In genomic region chr18:60684843-60685513, GRCh38 we compare ENCODE assay signal across 8 cellular contexts.
DNase-seq lines count a peak whose midpoint lies in the region; ATAC-seq and TF ChIP-seq lines count a peak whose summit lies in the region.

No MANE protein-coding gene starts in this region.

- H3K4me3 Mint-ChIP-seq in CD8-positive, alpha-beta memory T cell: no peak overlapping the region
- H3K4me3 Mint-ChIP-seq in activated T-helper 1 cell treated with anti-CD3 and anti-CD28 coated beads, Interleukin-12 subunit alpha, Interleukin-12 subunit beta, Interleukin-2, Interleukin-4 antibody, amounts not matched to agents 30 ng/mL and 10 ng/mL and 1 ng/mL, durations not matched to agents 14 hours and 24 hours and 36 hours: no peak overlapping the region

- H3K36me3 Mint-ChIP-seq in CD8-positive, alpha-beta memory T cell: no peaks in the 10 kb centered on the region
- H3K36me3 Mint-ChIP-seq in activated T-helper 1 cell treated with anti-CD3 and anti-CD28 coated beads, Interleukin-12 subunit alpha, Interleukin-12 subunit beta, Interleukin-2, Interleukin-4 antibody, amounts not matched to agents 30 ng/mL and 10 ng/mL and 1 ng/mL, durations not matched to agents 14 hours and 24 hours and 36 hours (ENCODE audit: low read depth): no peaks in the 10 kb centered on the region

- DNase-seq in BJ (ENCODE audit: low read depth) (no peak), HCEC 1CT (peak; percentile 26), NT2/D1 (ENCODE audit: low read depth, low spot score) (peak; percentile 3), fibroblast of lung (ENCODE audit: low read depth in 2 of 2) (peak; percentile 29 to 59), stromal cell of bone marrow (ENCODE audit: low read depth) (peak; percentile 13)
- no peak for DNase-seq in CD8-positive, alpha-beta memory T cell
- no peak for DNase-seq in activated T-helper 1 cell treated with anti-CD3 and anti-CD28 coated beads, Interleukin-12 subunit alpha, Interleukin-12 subunit beta, Interleukin-2, Interleukin-4 antibody, amounts not matched to agents 30 ng/mL and 10 ng/mL and 1 ng/mL, durations not matched to agents 14 hours and 24 hours and 36 hours (ENCODE audit: low spot score)

- H3K27me3 Mint-ChIP-seq in CD8-positive, alpha-beta memory T cell: no peaks in the 10 kb centered on the region
- H3K27me3 Mint-ChIP-seq in activated T-helper 1 cell treated with anti-CD3 and anti-CD28 coated beads, Interleukin-12 subunit alpha, Interleukin-12 subunit beta, Interleukin-2, Interleukin-4 antibody, amounts not matched to agents 30 ng/mL and 10 ng/mL and 1 ng/mL, durations not matched to agents 14 hours and 24 hours and 36 hours (ENCODE audit: insufficient read depth): no peaks in the 10 kb centered on the region

- no peak overlapping the region for H3K4me2 ChIP-seq in fibroblast of lung (ENCODE audit: extremely low read depth, insufficient read depth, low read length)

- no peak overlapping the region for H3K27ac Mint-ChIP-seq in CD8-positive, alpha-beta memory T cell
- H3K27ac Mint-ChIP-seq in activated T-helper 1 cell treated with anti-CD3 and anti-CD28 coated beads, Interleukin-12 subunit alpha, Interleukin-12 subunit beta, Interleukin-2, Interleukin-4 antibody, amounts not matched to agents 30 ng/mL and 10 ng/mL and 1 ng/mL, durations not matched to agents 14 hours and 24 hours and 36 hours: no peak overlapping the region

- no peak overlapping the region for H3K9ac ChIP-seq in NT2/D1 (ENCODE audit: insufficient read length, low read depth)
- no peak overlapping the region for H3K9ac ChIP-seq in fibroblast of lung (ENCODE audit: insufficient read depth, low read length)

- POLR2A ChIA-PET in BJ (lab: Charles Lee): no interaction called here
- POLR2A ChIA-PET in CD8-positive, alpha-beta memory T cell (lab: Charles Lee): no interaction called here

- TF ChIP-seq CTCF in BJ (IDR thresholded peaks at IDR 0.05; ENCODE audit: insufficient read depth, low read depth, low read length): peak; percentile 39
- peak in 1 of 2 donors; percentile 53 for TF ChIP-seq CTCF in fibroblast of lung (conservative IDR thresholded peaks at IDR 0.05 in 1 of 2, IDR thresholded peaks at IDR 0.05 in 1 of 2; ENCODE audit: low read depth in 1 of 2, low read length in 2 of 2)

- H3K4me1 ChIP-seq in NT2/D1 (ENCODE audit: insufficient read depth, insufficient read length) (peaks cover 3% of the 10 kb centered on the region), fibroblast of lung (ENCODE audit: control insufficient read depth, extremely low read depth, insufficient read depth, low read length) (no peaks in the 10 kb centered on the region)
- H3K4me1 ChIP-seq in CD8-positive, alpha-beta memory T cell (ENCODE audit: insufficient read depth, low read length): no peaks in the 10 kb centered on the region

- no peaks in the 10 kb centered on the region for H3K4me1 Mint-ChIP-seq in CD8-positive, alpha-beta memory T cell
- no peaks in the 10 kb centered on the region for H3K4me1 Mint-ChIP-seq in activated T-helper 1 cell treated with anti-CD3 and anti-CD28 coated beads, Interleukin-12 subunit alpha, Interleukin-12 subunit beta, Interleukin-2, Interleukin-4 antibody, amounts not matched to agents 30 ng/mL and 10 ng/mL and 1 ng/mL, durations not matched to agents 14 hours and 24 hours and 36 hours (ENCODE audit: low read depth)

- intact Hi-C loops in activated T-helper 1 cell treated with anti-CD3 and anti-CD28 coated beads, Interleukin-12 subunit alpha, Interleukin-12 subunit beta, Interleukin-2, Interleukin-4 antibody, amounts not matched to agents 30 ng/mL and 10 ng/mL and 1 ng/mL, durations not matched to agents 14 hours and 24 hours and 36 hours (cut with micrococcal nuclease): loop anchor here (10.0 kb wide), 1 partner anchor 820 kb away; no protein-coding TSS in a partner anchor

- no peaks in the 10 kb centered on the region for H3K79me2 ChIP-seq in fibroblast of lung (ENCODE audit: control insufficient read depth, insufficient read depth, low read length)

- no peak overlapping the region for H3K27ac ChIP-seq in fibroblast of lung (ENCODE audit: insufficient read depth, low read length)
- H3K27ac ChIP-seq in CD8-positive, alpha-beta memory T cell (ENCODE audit: low read depth, low read length): no peak overlapping the region

- H3K9me3 ChIP-seq in NT2/D1 (ENCODE audit: insufficient read depth, low read length) (no peaks in the 10 kb centered on the region), fibroblast of lung (ENCODE audit: control insufficient read depth, insufficient read depth, low read depth, low read length) (no peaks in the 10 kb centered on the region)
- H3K9me3 ChIP-seq in CD8-positive, alpha-beta memory T cell (ENCODE audit: low read length): no peaks in the 10 kb centered on the region

- no peak overlapping the region for H2AFZ ChIP-seq in fibroblast of lung (ENCODE audit: low read length)

- H3K27me3 ChIP-seq in BJ (ENCODE audit: control insufficient read depth, insufficient read depth, low read length) (no peaks in the 10 kb centered on the region), NT2/D1 (ENCODE audit: insufficient read depth, insufficient read length) (no peaks in the 10 kb centered on the region), fibroblast of lung (ENCODE audit: control insufficient read depth, insufficient read depth, low read length) (no peaks in the 10 kb centered on the region)
- no peaks in the 10 kb centered on the region for H3K27me3 ChIP-seq in CD8-positive, alpha-beta memory T cell (ENCODE audit: insufficient read depth, low read length, poor library complexity, severe bottlenecking)

- H3K36me3 ChIP-seq in BJ (ENCODE audit: control insufficient read depth, insufficient read depth, low read length) (no peaks in the 10 kb centered on the region), NT2/D1 (ENCODE audit: insufficient read depth, insufficient read length, low read length) (no peaks in the 10 kb centered on the region), fibroblast of lung (ENCODE audit: control insufficient read depth, insufficient read depth, low read length) (no peaks in the 10 kb centered on the region)
- no peaks in the 10 kb centered on the region for H3K36me3 ChIP-seq in CD8-positive, alpha-beta memory T cell (ENCODE audit: insufficient read depth, low read length)

- ATAC-seq in HG02840 (IDR thresholded peaks at IDR 0.05; ENCODE audit: low FRiP score, unreplicated experiment): no peak

- H4K20me1 ChIP-seq in fibroblast of lung (ENCODE audit: control insufficient read depth, extremely low read depth, insufficient read depth, low read length): no peaks in the 10 kb centered on the region

- peaks cover 0 to 4% (median 3%) of the 10 kb centered on the region in 5 donors for H3K9me3 Mint-ChIP-seq in CD8-positive, alpha-beta memory T cell
- no peaks in the 10 kb centered on the region for H3K9me3 Mint-ChIP-seq in activated T-helper 1 cell treated with anti-CD3 and anti-CD28 coated beads, Interleukin-12 subunit alpha, Interleukin-12 subunit beta, Interleukin-2, Interleukin-4 antibody, amounts not matched to agents 30 ng/mL and 10 ng/mL and 1 ng/mL, durations not matched to agents 14 hours and 24 hours and 36 hours

- no peak overlapping the region for H3K4me3 ChIP-seq in BJ (ENCODE audit: low read depth, low read length)
- no peak overlapping the region for H3K4me3 ChIP-seq in NT2/D1 (ENCODE audit: insufficient read length, low read depth)
- no peak overlapping the region for H3K4me3 ChIP-seq in fibroblast of lung (replicated peaks in 1 of 4; ENCODE audit: control extremely low read depth in 1 of 4, insufficient read depth in 1 of 4, low read depth in 3 of 4, low read length in 4 of 4)
- H3K4me3 ChIP-seq in CD8-positive, alpha-beta memory T cell (ENCODE audit: low read length): no peak overlapping the region

- CTCF ChIA-PET in BJ (lab: Yijun Ruan, JAX): interaction anchor here (0.6 to 1.8 kb wide), 4 partner anchors 15 to 818 kb away, joined by 3 to 6 read pairs (median 3); no protein-coding TSS in a partner anchor
- CTCF ChIA-PET in CD8-positive, alpha-beta memory T cell (lab: Charles Lee): no interaction called here

Comparison
In these comparisons a context has a peak if more than half of its experiments do, and no peak if none do; other contexts are left out.
1. DNase-seq: peak in HCEC 1CT (single experiment), NT2/D1 (single experiment), fibroblast of lung (2 of 2) and stromal cell of bone marrow (single experiment); none in BJ (single experiment), CD8-positive, alpha-beta memory T cell (0 of 5) and activated T-helper 1 cell treated with anti-CD3 and anti-CD28 coated beads, Interleukin-12 subunit alpha, Interleukin-12 subunit beta, Interleukin-2, Interleukin-4 antibody, amounts not matched to agents 30 ng/mL and 10 ng/mL and 1 ng/mL, durations not matched to agents 14 hours and 24 hours and 36 hours (single experiment).